8 cellular contexts compared by ENCODE assay signal in genomic region chr15:75904241-75904631, GRCh38. TPM values are rescaled to one million over a fixed set of nuclear protein-coding genes. Genes with fewer than 3 reads are reported as not detected.
DNase-seq lines count a peak whose midpoint lies in the region; ATAC-seq and TF ChIP-seq lines count a peak whose summit lies in the region.

No MANE protein-coding gene starts in this region.

- no peaks in the 10 kb centered on the region for H3K4me1 ChIP-seq in right cardiac atrium (ENCODE audit: control insufficient read depth, insufficient read depth, low read length)
- H3K4me1 ChIP-seq in psoas muscle = peaks cover 13% of the 10 kb centered on the region

- peaks cover 43% of the 10 kb centered on the region for H3K4me1 Mint-ChIP-seq in activated naive CD8-positive, alpha-beta T cell treated with anti-CD3 and anti-CD28 coated beads, Interleukin-2, amount 50 U/mL, for 24 hours

- peaks cover 27% of the 10 kb centered on the region for H3K36me3 Mint-ChIP-seq in activated naive CD8-positive, alpha-beta T cell treated with anti-CD3 and anti-CD28 coated beads, Interleukin-2, amount 50 U/mL, for 24 hours (ENCODE audit: low read depth)

- H3K27ac ChIP-seq in right cardiac atrium (ENCODE audit: low read length) (peak overlapping the region; percentile 10), psoas muscle (peak overlapping the region; percentile 78)

- H3K27me3 Mint-ChIP-seq in activated naive CD8-positive, alpha-beta T cell treated with anti-CD3 and anti-CD28 coated beads, Interleukin-2, amount 50 U/mL, for 24 hours = no peaks in the 10 kb centered on the region

- peak overlapping the region; percentile 100 for H3K4me3 Mint-ChIP-seq in activated naive CD8-positive, alpha-beta T cell treated with anti-CD3 and anti-CD28 coated beads, Interleukin-2, amount 50 U/mL, for 24 hours

- no peak for TF ChIP-seq CTCF in psoas muscle (IDR thresholded peaks at IDR 0.05)

- no peaks in the 10 kb centered on the region for H3K9me3 Mint-ChIP-seq in activated naive CD8-positive, alpha-beta T cell treated with anti-CD3 and anti-CD28 coated beads, Interleukin-2, amount 50 U/mL, for 24 hours

- DNase-seq in activated T-cell treated with anti-CD3 and anti-CD28 coated beads for 48 hours (ENCODE audit: low read depth) = peak; percentile 23
- no peak for DNase-seq in activated T-cell treated with anti-CD3 and anti-CD28 coated beads, Interleukin-2, amount 50 U/mL, for 1 hour
- peak; percentile 59 for DNase-seq in NCI-H526 treated with DMSO at 0.1 percent for 48 hours (lab: John Stamatoyannopoulos, UW)
- peak; percentile 32 for DNase-seq in activated naive CD8-positive, alpha-beta T cell treated with anti-CD3 and anti-CD28 coated beads, Interleukin-2, amount 50 U/mL, for 24 hours
- DNase-seq in right cardiac atrium = peak; percentile 16 to 51 (median 51)
- no peak for DNase-seq in psoas muscle
- no peak for DNase-seq in NCI-H2107 treated with DMSO at 0.1 percent for 48 hours (lab: John Stamatoyannopoulos, UW; ENCODE audit: unreplicated experiment)

- peak overlapping the region; percentile 94 for H3K27ac Mint-ChIP-seq in activated naive CD8-positive, alpha-beta T cell treated with anti-CD3 and anti-CD28 coated beads, Interleukin-2, amount 50 U/mL, for 24 hours

- ATAC-seq in HG03045 (IDR thresholded peaks at IDR 0.05; ENCODE audit: unreplicated experiment) (peak; percentile 45), right cardiac atrium (peak; percentile 37 to 52), psoas muscle (peak; percentile 26 to 65 (median 43))
- peak; percentile 22 for ATAC-seq in activated naive CD8-positive, alpha-beta T cell treated with anti-CD3 and anti-CD28 coated beads, Interleukin-2, amount 50 U/mL, for 24 hours

- H3K27me3 ChIP-seq in right cardiac atrium (ENCODE audit: control insufficient read depth, insufficient read depth) = no peaks in the 10 kb centered on the region
- no peaks in the 10 kb centered on the region for H3K27me3 ChIP-seq in psoas muscle (ENCODE audit: insufficient read depth in 3 of 3, low read length in 2 of 3)

- intact Hi-C loops in right cardiac atrium (cut with DNase I) (loop anchor here in 1 of 4 donors (10.0 kb wide), 1 partner anchor 59 kb away; the partner anchor contains the start of gene UBE2Q2), psoas muscle (cut with DNase I) (loop anchor here in 1 of 2 donors (5.0 kb wide), 1 partner anchor 62 kb away; the partner anchor contains the start of gene UBE2Q2)

- WGBS in right cardiac atrium = 1% methylated on average over 28 of the region's 28 CpGs
- whole genome bisulfite sequencing in psoas muscle, 3 donors = 1% methylated on average over 28 of the region's 28 CpGs

- H3K36me3 ChIP-seq in psoas muscle (ENCODE audit: insufficient read depth in 1 of 2, low read depth in 1 of 2) = peaks cover 6 to 41% of the 10 kb centered on the region in 2 donors

- H3K9me3 ChIP-seq in right cardiac atrium (ENCODE audit: control insufficient read depth, low read length) (no peaks in the 10 kb centered on the region), psoas muscle (no peaks in the 10 kb centered on the region)

- H3K4me3 ChIP-seq in right cardiac atrium (ENCODE audit: low read length) = peak overlapping the region; percentile 54
- peak overlapping the region; percentile 99 for H3K4me3 ChIP-seq in psoas muscle

RNA-seq across cellular contexts. Expression of gene FBXO22, which starts 0.6 kb away (rescaled TPM):
- total RNA-seq in right cardiac atrium (10 to 100 TPM; 18.8 to 22.8 (median 20.2) TPM), psoas muscle (10 to 100 TPM; 13.9 to 16.8 (median 14.9) TPM)
- polyA plus RNA-seq in right cardiac atrium (13.0 TPM), psoas muscle (10 to 100 TPM; 13.3 to 35.6 (median 24.4) TPM)

Comparison
In these comparisons a context has a peak if more than half of its experiments do, and no peak if none do; other contexts are left out.
1. DNase-seq: peak in activated T-cell treated with anti-CD3 and anti-CD28 coated beads for 48 hours (single experiment), NCI-H526 treated with DMSO at 0.1 percent for 48 hours (single experiment), activated naive CD8-positive, alpha-beta T cell treated with anti-CD3 and anti-CD28 coated beads, Interleukin-2, amount 50 U/mL, for 24 hours (single experiment) and right cardiac atrium (3 of 3); none in activated T-cell treated with anti-CD3 and anti-CD28 coated beads, Interleukin-2, amount 50 U/mL, for 1 hour (single experiment), psoas muscle (0 of 2) and NCI-H2107 treated with DMSO at 0.1 percent for 48 hours (single experiment).
2. Peak in every context shown above with its lines, with median percentiles within 50 percentile points of each other: ATAC-seq.